ENCODE assay signal across 18 cellular contexts in genomic region chr9:87515588-87516221, GRCh38. TPM values are rescaled to one million over a fixed set of nuclear protein-coding genes. Genes with fewer than 3 reads are reported as not detected.
DNase-seq lines count a peak whose midpoint lies in the region; ATAC-seq and TF ChIP-seq lines count a peak whose summit lies in the region.
"Had no signal": no experiment of that assay in that cellular context is flagged by ENCODE, and none has a peak within 500 bp of the region (broad histone marks: within the 10 kb centered on the region; RNA-seq: fewer than 3 reads in every experiment).

No MANE protein-coding gene starts in this region.

- peak overlapping the region; percentile 51 for H3K4me3 Mint-ChIP-seq in glutamatergic neuron (ENCODE audit: unreplicated experiment)
- H3K4me3 Mint-ChIP-seq in CD4-positive, alpha-beta T cell, result no peak overlapping the region
- H3K4me3 Mint-ChIP-seq: activated B cell treated with CpG ODN at 0.5 μM for 24 hours, immature natural killer cell, memory B cell had no signal

- peaks cover 43% of the 10 kb centered on the region for H3K4me1 ChIP-seq in ACC112 (ENCODE audit: control insufficient read depth, insufficient read depth, low read length, unreplicated experiment)
- H3K4me1 ChIP-seq in SJSA1 (replicated peaks), result peaks cover 43% of the 10 kb centered on the region
- peaks cover 11 to 15% of the 10 kb centered on the region in 2 experiments for H3K4me1 ChIP-seq in trophoblast cell (ENCODE audit: control insufficient read depth in 1 of 2, insufficient read depth in 2 of 2, low read length in 2 of 2)

- intact Hi-C loops in CD4-positive, alpha-beta T cell (cut with DNase I, micrococcal nuclease), result no loop called here

- no peaks in the 10 kb centered on the region for H3K36me3 ChIP-seq in ACC112 (ENCODE audit: insufficient read depth, low read length)
- peaks cover 96% of the 10 kb centered on the region for H3K36me3 ChIP-seq in SJSA1
- peaks cover 0 to 7% of the 10 kb centered on the region in 2 experiments for H3K36me3 ChIP-seq in trophoblast cell (ENCODE audit: control insufficient read depth in 1 of 2, insufficient read depth in 2 of 2, low read length in 2 of 2)

- H3K14ac ChIP-seq in trophoblast cell (ENCODE audit: low read length), result no peak overlapping the region

- no peak overlapping the region for H4K8ac ChIP-seq in trophoblast cell (ENCODE audit: low read depth, low read length)

- DNase-seq in SJSA1 (ENCODE audit: low read depth in 1 of 2, low spot score in 2 of 2), result no peak
- DNase-seq in glutamatergic neuron, result no peak
- no peak for DNase-seq in trophoblast cell
- no peak for DNase-seq in caudate nucleus (lab: John Stamatoyannopoulos, UW)
- DNase-seq in CD4-positive, alpha-beta T cell, result no peak
- DNase-seq in GDM1 (lab: John Stamatoyannopoulos, UW), result no peak
- DNase-seq: activated B cell treated with CpG ODN at 0.5 μM for 24 hours; amniotic stem cell; cerebellar nuclear complex; COR-L47; immature natural killer cell; NCI-H146; NK-92 treated with Interleukin-12 subunit alpha and Interleukin-12 subunit beta, amount 100 ng/mL, for 24 hours; small intestine had no signal

- H3K9ac ChIP-seq in trophoblast cell (ENCODE audit: low read length), result no peak overlapping the region

- no peak for TF ChIP-seq CTCF in glutamatergic neuron (IDR thresholded peaks at IDR 0.05; ENCODE audit: partially characterized antibody, unreplicated experiment)
- TF ChIP-seq CTCF in CD4-positive, alpha-beta T cell (IDR thresholded peaks at IDR 0.05), result no peak

- H2BK120ac ChIP-seq in trophoblast cell (ENCODE audit: insufficient read depth, low read length, poor library complexity), result no peak overlapping the region

- peaks cover 64% of the 10 kb centered on the region for H3K4me1 Mint-ChIP-seq in glutamatergic neuron (ENCODE audit: low read depth, unreplicated experiment)
- H3K4me1 Mint-ChIP-seq in CD4-positive, alpha-beta T cell (ENCODE audit: low read depth), result peaks cover 8% of the 10 kb centered on the region
- H3K4me1 Mint-ChIP-seq: immature natural killer cell had no signal

- POLR2A ChIA-PET in CD4-positive, alpha-beta T cell (lab: Charles Lee), result no interaction called here

- H3K23ac ChIP-seq in trophoblast cell (ENCODE audit: low read length), result peak overlapping the region; percentile 49

- no peak overlapping the region for H4K91ac ChIP-seq in trophoblast cell (ENCODE audit: low read depth, low read length)

- H3K27me3 ChIP-seq in ACC112 (ENCODE audit: insufficient read depth, low read length) (no peaks in the 10 kb centered on the region), SJSA1 (replicated peaks) (no peaks in the 10 kb centered on the region), trophoblast cell (ENCODE audit: insufficient read depth, low read length) (no peaks in the 10 kb centered on the region)
- H3K27me3 ChIP-seq in CD4-positive, alpha-beta T cell (ENCODE audit: control insufficient read depth, insufficient read depth, low read length), result no peaks in the 10 kb centered on the region

- H3K79me2 ChIP-seq in ACC112 (ENCODE audit: control insufficient read depth, insufficient read depth, low read length, unreplicated experiment), result no peaks in the 10 kb centered on the region
- H3K79me2 ChIP-seq in trophoblast cell (ENCODE audit: control insufficient read depth, insufficient read depth, low read length, poor library complexity), result peaks cover 1% of the 10 kb centered on the region

- peak overlapping the region; percentile 61 for H3K27ac ChIP-seq in ACC112 (ENCODE audit: low read depth, low read length)
- peak overlapping the region; percentile 63 for H3K27ac ChIP-seq in SJSA1
- no peak overlapping the region for H3K27ac ChIP-seq in trophoblast cell (ENCODE audit: low read depth, low read length)
- no peak overlapping the region for H3K27ac ChIP-seq in caudate nucleus (ENCODE audit: low read depth, low read length)
- no peak overlapping the region for H3K27ac ChIP-seq in CD4-positive, alpha-beta T cell (ENCODE audit: low read depth, low read length)

- H3K4ac ChIP-seq in trophoblast cell (ENCODE audit: low read depth, low read length), result no peak overlapping the region

- no peak overlapping the region for H4K12ac ChIP-seq in trophoblast cell (ENCODE audit: low read depth, low read length)

- WGBS in trophoblast cell (ENCODE audit: extremely low coverage, insufficient coverage, insufficient read length), result no CpG with 5 or more reads among the region's 9 CpGs

- no peak overlapping the region for H2AFZ ChIP-seq in ACC112 (ENCODE audit: low read length, unreplicated experiment)
- no peak overlapping the region for H2AFZ ChIP-seq in trophoblast cell (ENCODE audit: insufficient read depth, low read length, poor library complexity)

- peaks cover 12% of the 10 kb centered on the region for H3K36me3 Mint-ChIP-seq in glutamatergic neuron (ENCODE audit: unreplicated experiment)
- H3K36me3 Mint-ChIP-seq in CD4-positive, alpha-beta T cell (ENCODE audit: low read depth), result no peaks in the 10 kb centered on the region
- H3K36me3 Mint-ChIP-seq: memory B cell had no signal

- no peak overlapping the region for H3K4me2 ChIP-seq in trophoblast cell (ENCODE audit: low read length)

- peak overlapping the region; percentile 53 for H3K27ac Mint-ChIP-seq in glutamatergic neuron (ENCODE audit: unreplicated experiment)
- no peak overlapping the region for H3K27ac Mint-ChIP-seq in CD4-positive, alpha-beta T cell
- H3K27ac Mint-ChIP-seq: activated B cell treated with CpG ODN at 0.5 μM for 24 hours; activated T-helper 2 cell treated with anti-CD3 and anti-CD28 coated beads, Interferon-gamma antibody, Interleukin-2, Interleukin-4, amounts not matched to agents 10 μg/mL and 5 μg/mL and 100 μg/mL, durations not matched to agents 14 hours and 24 hours and 36 hours; immature natural killer cell; memory B cell had no signal

- no peak overlapping the region for H2BK5ac ChIP-seq in trophoblast cell (ENCODE audit: low read depth, low read length, poor library complexity)

- no peak overlapping the region for H2AK5ac ChIP-seq in trophoblast cell (ENCODE audit: low read length)

- H3K27me3 Mint-ChIP-seq in glutamatergic neuron (ENCODE audit: unreplicated experiment), result peaks cover 9% of the 10 kb centered on the region
- peaks cover 3% of the 10 kb centered on the region for H3K27me3 Mint-ChIP-seq in CD4-positive, alpha-beta T cell

- ATAC-seq in CD4-positive, alpha-beta T cell (ENCODE audit: poor library complexity), result no peak
- ATAC-seq in SK-N-SH treated with all-trans-retinoic acid at 6 μM for 48 hours, result no peak

- H3K79me1 ChIP-seq in trophoblast cell (ENCODE audit: low read length), result peaks cover 2% of the 10 kb centered on the region

- H3K9me3 Mint-ChIP-seq in glutamatergic neuron (ENCODE audit: unreplicated experiment), result peaks cover 12% of the 10 kb centered on the region
- no peaks in the 10 kb centered on the region for H3K9me3 Mint-ChIP-seq in CD4-positive, alpha-beta T cell
- H3K9me3 Mint-ChIP-seq: activated B cell treated with CpG ODN at 0.5 μM for 24 hours; activated T-helper 2 cell treated with anti-CD3 and anti-CD28 coated beads, Interferon-gamma antibody, Interleukin-2, Interleukin-4, amounts not matched to agents 10 μg/mL and 5 μg/mL and 100 μg/mL, durations not matched to agents 14 hours and 24 hours and 36 hours had no signal

- no peak overlapping the region for H3K18ac ChIP-seq in trophoblast cell (ENCODE audit: low read length)

- H3K9me3 ChIP-seq in SJSA1 (replicated peaks) (no peaks in the 10 kb centered on the region), trophoblast cell (ENCODE audit: insufficient read depth, low read depth, low read length) (no peaks in the 10 kb centered on the region)
- H3K9me3 ChIP-seq in CD4-positive, alpha-beta T cell (ENCODE audit: control insufficient read depth, low read length), result no peaks in the 10 kb centered on the region

- H3K4me3 ChIP-seq in ACC112 (ENCODE audit: low read depth, low read length) (no peak overlapping the region), SJSA1 (no peak overlapping the region), trophoblast cell (ENCODE audit: low read depth, low read length) (no peak overlapping the region)

- H2BK12ac ChIP-seq in trophoblast cell (ENCODE audit: low read length), result peak overlapping the region; percentile 1

- CTCF ChIA-PET in CD4-positive, alpha-beta T cell (lab: Charles Lee), result no interaction called here

TF ChIP-seq in SK-N-SH treated with all-trans-retinoic acid at 6 μM for 48 hours, 23 proteins besides CTCF, POLR2A, EP300 and RAD21:
- no peak for TF ChIP-seq OSR1 (CRISPR knock-in tag; IDR thresholded peaks at IDR 0.05)
- TF ChIP-seq CSDC2 (CRISPR knock-in tag; IDR thresholded peaks at IDR 0.05), result no peak
TF ChIP-seq in SK-N-SH treated with all-trans-retinoic acid at 6 μM for 48 hours: peak in this region for 0.

RNA-seq across cellular contexts. Expression of gene DAPK1, which starts 18.0 kb away (rescaled TPM):
- 84.9 and 103 TPM in 2 replicates for total RNA-seq in SJSA1 (2014; rRNA removed; shearing (Covaris generic))
- 384 TPM for total RNA-seq in glutamatergic neuron (ENCODE audit: unreplicated experiment)
- 19.7 and 20.7 TPM in 2 replicates for polyA plus RNA-seq in trophoblast cell (2013)
- total RNA-seq in CD4-positive, alpha-beta T cell, result 1 to 10 TPM; 2.7 TPM

Comparison
In these comparisons a context has a peak if more than half of its experiments do, and no peak if none do; other contexts are left out.
1. H3K27ac ChIP-seq: peak in ACC112 (single experiment) and SJSA1 (single experiment); none in trophoblast cell (single experiment), caudate nucleus (single experiment) and CD4-positive, alpha-beta T cell (single experiment).
2. RNA of gene DAPK1, which starts 18.0 kb away (total RNA-seq): 384 TPM in glutamatergic neuron (single experiment) and 84.9 to 103 TPM in SJSA1; 2.7 TPM in CD4-positive, alpha-beta T cell; every median in the first group is over 10 times any median in the second.